Comparison of ENCODE assay signal across 23 cellular contexts in the genomic region with DNA sequence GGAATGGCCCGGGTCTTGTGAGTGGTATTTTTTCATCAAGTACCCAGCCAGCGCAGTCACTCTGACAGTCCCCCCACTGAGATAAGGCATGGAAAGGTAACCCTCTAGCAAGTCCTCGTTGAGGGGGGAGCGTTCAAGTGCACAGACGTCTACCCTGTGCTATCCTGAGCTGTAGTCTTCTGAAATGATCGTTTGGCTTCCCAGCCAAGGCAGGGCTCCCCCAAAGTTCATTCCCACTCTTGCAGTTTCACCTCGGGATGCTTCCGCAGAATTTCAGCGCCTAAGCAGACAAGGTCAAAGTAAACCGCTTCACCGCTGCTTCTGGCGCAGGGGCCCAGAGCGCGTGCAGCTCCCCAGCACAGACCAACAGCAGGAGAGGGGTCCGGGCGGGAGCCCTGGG. TPM values are rescaled to one million over a fixed set of nuclear protein-coding genes. Genes with fewer than 3 reads are reported as not detected.
DNase-seq lines count a peak whose midpoint lies in the region; ATAC-seq and TF ChIP-seq lines count a peak whose summit lies in the region.
"Had no signal": no experiment of that assay in that cellular context is flagged by ENCODE, and none has a peak within 500 bp of the region (broad histone marks: within the 10 kb centered on the region; RNA-seq: fewer than 3 reads in every experiment).

No MANE protein-coding gene starts in this region.

- TF ChIP-seq EP300 in neural cell (conservative IDR thresholded peaks at IDR 0.05; ENCODE audit: poor library complexity, severe bottlenecking) = no peak

- peaks cover 3% of the 10 kb centered on the region for H3K9me3 Mint-ChIP-seq in glutamatergic neuron (ENCODE audit: unreplicated experiment)
- H3K9me3 Mint-ChIP-seq in CD8-positive, alpha-beta T cell = no peaks in the 10 kb centered on the region
- H3K9me3 Mint-ChIP-seq: activated CD4-positive, alpha-beta T cell treated with anti-CD3 and anti-CD28 coated beads, Interleukin-2, amount 10 ng/mL, durations not matched to agents 24 days and 14 days; activated T-helper 17 cell treated with anti-CD3 and anti-CD28 coated beads, Interleukin-2, amount 50 U/mL, for 72 hours had no signal

- CTCF ChIA-PET in CD8-positive, alpha-beta T cell (lab: Charles Lee) = no interaction called here

- H3K27me3 ChIP-seq in left ventricle myocardium inferior (ENCODE audit: low read depth) (peaks cover 21% of the 10 kb centered on the region), right atrium auricular region (no peaks in the 10 kb centered on the region), neural cell (ENCODE audit: insufficient read depth, low read depth, low read length) (peaks cover 44% of the 10 kb centered on the region)
- no peaks in the 10 kb centered on the region for H3K27me3 ChIP-seq in CD8-positive, alpha-beta T cell (ENCODE audit: insufficient read depth, low read length)
- H3K27me3 ChIP-seq: brain microvascular endothelial cell had no signal

- H3F3A ChIP-seq in neural cell (ENCODE audit: insufficient read depth, low read length, poor library complexity, severe bottlenecking) = no peaks in the 10 kb centered on the region

- H3K36me3 ChIP-seq in left ventricle myocardium inferior (no peaks in the 10 kb centered on the region), right atrium auricular region (no peaks in the 10 kb centered on the region), neural cell (ENCODE audit: insufficient read depth, low read length) (no peaks in the 10 kb centered on the region)
- H3K36me3 ChIP-seq in CD8-positive, alpha-beta T cell (ENCODE audit: insufficient read depth, low read length) = no peaks in the 10 kb centered on the region
- H3K36me3 ChIP-seq: brain microvascular endothelial cell had no signal

- TF ChIP-seq RAD21 in neural cell (conservative IDR thresholded peaks at IDR 0.05) = no peak

- H3K9me3 ChIP-seq in left ventricle myocardium inferior (replicated peaks) (no peaks in the 10 kb centered on the region), right atrium auricular region (no peaks in the 10 kb centered on the region), neural cell (ENCODE audit: low read length) (no peaks in the 10 kb centered on the region)
- no peaks in the 10 kb centered on the region for H3K9me3 ChIP-seq in CD8-positive, alpha-beta T cell (ENCODE audit: low read length)

- H3K36me3 Mint-ChIP-seq in glutamatergic neuron (ENCODE audit: unreplicated experiment) = no peaks in the 10 kb centered on the region
- no peaks in the 10 kb centered on the region for H3K36me3 Mint-ChIP-seq in CD8-positive, alpha-beta T cell
- H3K36me3 Mint-ChIP-seq: activated naive CD8-positive, alpha-beta T cell had no signal

- no peak overlapping the region for H3K27ac Mint-ChIP-seq in glutamatergic neuron (ENCODE audit: unreplicated experiment)
- no peak overlapping the region for H3K27ac Mint-ChIP-seq in CD8-positive, alpha-beta T cell
- H3K27ac Mint-ChIP-seq: activated CD4-positive, alpha-beta T cell treated with anti-CD3 and anti-CD28 coated beads, Interleukin-2, amount 10 ng/mL, durations not matched to agents 24 days and 14 days; activated naive CD8-positive, alpha-beta T cell; activated T-helper 17 cell treated with anti-CD3 and anti-CD28 coated beads, Interleukin-2, amount 50 U/mL, for 72 hours had no signal

- peaks cover 4% of the 10 kb centered on the region for H3K27me3 Mint-ChIP-seq in glutamatergic neuron (ENCODE audit: unreplicated experiment)
- H3K27me3 Mint-ChIP-seq in CD8-positive, alpha-beta T cell (ENCODE audit: low read depth) = peaks cover 28% of the 10 kb centered on the region

- H3K4me3 ChIP-seq in left ventricle myocardium inferior (peak overlapping the region; percentile 67), right atrium auricular region (no peak overlapping the region), neural cell (ENCODE audit: low read length) (peak overlapping the region; percentile 86)
- H3K4me3 ChIP-seq in CD8-positive, alpha-beta T cell (ENCODE audit: low read depth, low read length) = no peak overlapping the region
- H3K4me3 ChIP-seq: K562 had no signal

- H3K27ac ChIP-seq in left ventricle myocardium inferior (replicated peaks) = no peak overlapping the region
- no peak overlapping the region for H3K27ac ChIP-seq in right atrium auricular region
- H3K27ac ChIP-seq in neural cell (ENCODE audit: low read length) = no peak overlapping the region
- H3K27ac ChIP-seq in CD8-positive, alpha-beta T cell (ENCODE audit: low read depth, low read length) = no peak overlapping the region
- H3K27ac ChIP-seq: brain microvascular endothelial cell had no signal

- DNase-seq in left ventricle myocardium inferior (no peak), right atrium auricular region (ENCODE audit: low spot score) (no peak), glutamatergic neuron (no peak), NCI-H2081 treated with DMSO at 0.1 percent for 48 hours (lab: John Stamatoyannopoulos, UW) (no peak), HK-2 (ENCODE audit: unreplicated experiment) (no peak), T-helper 1 cell (no peak)
- no peak for DNase-seq in CD8-positive, alpha-beta T cell
- DNase-seq: activated CD4-positive, alpha-beta T cell treated with anti-CD3 and anti-CD28 coated beads, Interleukin-2, amount 10 ng/mL, durations not matched to agents 24 days and 14 days; brain microvascular endothelial cell; NCI-H1694 treated with DMSO at 0.1 percent for 48 hours; NCI-H226; NCI-H774; PC-3; SHP77 treated with DMSO at 0.1 percent for 48 hours had no signal

- no peak for ATAC-seq in CD8-positive, alpha-beta T cell
- ATAC-seq: activated T-helper 17 cell treated with anti-CD3 and anti-CD28 coated beads, Interleukin-2, amount 50 U/mL, for 72 hours; K562 had no signal

- H3K4me1 ChIP-seq in left ventricle myocardium inferior (peaks cover 25% of the 10 kb centered on the region), right atrium auricular region (peaks cover 0 to 23% of the 10 kb centered on the region in 2 donors)
- H3K4me1 ChIP-seq in CD8-positive, alpha-beta T cell (ENCODE audit: insufficient read depth, low read length) = no peaks in the 10 kb centered on the region

- peak overlapping the region; percentile 64 for H3K9ac ChIP-seq in neural cell (ENCODE audit: low read length)

- no peaks in the 10 kb centered on the region for H3K4me1 Mint-ChIP-seq in glutamatergic neuron (ENCODE audit: low read depth, unreplicated experiment)
- peaks cover 2% of the 10 kb centered on the region for H3K4me1 Mint-ChIP-seq in CD8-positive, alpha-beta T cell (ENCODE audit: low read depth)
- H3K4me1 Mint-ChIP-seq: activated CD4-positive, alpha-beta T cell treated with anti-CD3 and anti-CD28 coated beads, Interleukin-2, amount 10 ng/mL, durations not matched to agents 24 days and 14 days; activated T-helper 17 cell treated with anti-CD3 and anti-CD28 coated beads, Interleukin-2, amount 50 U/mL, for 72 hours had no signal

- no peak overlapping the region for H2AFZ ChIP-seq in neural cell (ENCODE audit: low read depth, low read length)

- peak overlapping the region; percentile 50 for H3K4me2 ChIP-seq in neural cell (ENCODE audit: low read length)

- intact Hi-C loops in left ventricle myocardium inferior (cut with micrococcal nuclease) = no loop called here
- intact Hi-C loops in CD8-positive, alpha-beta T cell (cut with DNase I, micrococcal nuclease) = no loop called here

- POLR2A ChIA-PET in CD8-positive, alpha-beta T cell (lab: Charles Lee) = no interaction called here

- peak overlapping the region; percentile 70 for H3K4me3 Mint-ChIP-seq in glutamatergic neuron (ENCODE audit: unreplicated experiment)
- no peak overlapping the region for H3K4me3 Mint-ChIP-seq in CD8-positive, alpha-beta T cell
- H3K4me3 Mint-ChIP-seq: activated CD4-positive, alpha-beta T cell treated with anti-CD3 and anti-CD28 coated beads, Interleukin-2, amount 10 ng/mL, durations not matched to agents 24 days and 14 days; activated naive CD8-positive, alpha-beta T cell; activated T-helper 17 cell treated with anti-CD3 and anti-CD28 coated beads, Interleukin-2, amount 50 U/mL, for 72 hours had no signal

- H3K79me2 ChIP-seq in neural cell (replicated peaks; ENCODE audit: insufficient read depth, low read length) = no peaks in the 10 kb centered on the region

- H3K9me2 ChIP-seq in neural cell (ENCODE audit: insufficient read depth, low read length) = no peaks in the 10 kb centered on the region

- TF ChIP-seq CTCF in left ventricle myocardium inferior (IDR thresholded peaks at IDR 0.05; ENCODE audit: borderline replicate concordance) (no peak), right atrium auricular region (IDR thresholded peaks at IDR 0.05) (no peak), glutamatergic neuron (IDR thresholded peaks at IDR 0.05; ENCODE audit: partially characterized antibody, unreplicated experiment) (no peak), neural cell (IDR thresholded peaks at IDR 0.05; ENCODE audit: poor library complexity, severe bottlenecking) (no peak)
- TF ChIP-seq CTCF in CD8-positive, alpha-beta T cell (IDR thresholded peaks at IDR 0.05) = no peak

- H4K20me1 ChIP-seq in neural cell (ENCODE audit: insufficient read depth) = no peaks in the 10 kb centered on the region

TF ChIP-seq in neural cell, 6 proteins besides CTCF, POLR2A, EP300 and RAD21 (continues in another document):
- TF ChIP-seq MXI1 (conservative IDR thresholded peaks at IDR 0.05; ENCODE audit: poor library complexity, severe bottlenecking) (no peak), POLR2AphosphoS5 (IDR thresholded peaks at IDR 0.05) (no peak), SMC3 (conservative IDR thresholded peaks at IDR 0.05; ENCODE audit: poor library complexity) (no peak)

RNA-seq across cellular contexts. Expression of gene INSYN2A, which starts 1.8 kb away (rescaled TPM):
- total RNA-seq in left ventricle myocardium inferior = not detected
- under 1 TPM in 1 of 2 donors, not detected in 1; 0.11 TPM for total RNA-seq in right atrium auricular region
- 1.7 TPM for total RNA-seq in glutamatergic neuron (ENCODE audit: unreplicated experiment)
- 3.7 and 4.2 TPM in 2 replicates for polyA plus RNA-seq in neural cell
- polyA minus RNA-seq in neural cell = 8.3 and 8.7 TPM in 2 replicates
- total RNA-seq in CD8-positive, alpha-beta T cell = not detected
- total RNA-seq: A673; activated CD4-positive, alpha-beta T cell treated with anti-CD3 and anti-CD28 coated beads, Interleukin-2, amount 10 ng/mL, durations not matched to agents 24 days and 14 days; activated T-helper 17 cell treated with anti-CD3 and anti-CD28 coated beads, Interleukin-2, amount 50 U/mL, for 72 hours; dermis blood vessel endothelial cell; K562; PC-3; pulmonary artery endothelial cell; subcutaneous adipose tissue; T-helper 1 cell treated with Interleukin-12 subunit alpha and Interleukin-12 subunit beta and Interleukin-4 antibody, amounts not matched to agents 30 ng/mL and 1 ng/mL, for 36 hours had no signal
- polyA plus RNA-seq: K562 had no signal

Comparison
In these comparisons a context has a peak if more than half of its experiments do, and no peak if none do; other contexts are left out.
1. H3K4me3 ChIP-seq: peak in left ventricle myocardium inferior (single experiment) and neural cell (single experiment); none in right atrium auricular region (0 of 2) and CD8-positive, alpha-beta T cell (single experiment).